In genomic region chr10:113099431-113100298, GRCh38 we compare ENCODE assay signal across 10 cellular contexts.
DNase-seq lines count a peak whose midpoint lies in the region; ATAC-seq and TF ChIP-seq lines count a peak whose summit lies in the region.
"Had no signal": no experiment of that assay in that cellular context is flagged by ENCODE, and none has a peak within 500 bp of the region (broad histone marks: within the 10 kb centered on the region; RNA-seq: fewer than 3 reads in every experiment).

No MANE protein-coding gene starts in this region.

- no peaks in the 10 kb centered on the region for H3K9me3 ChIP-seq in testis
- no peaks in the 10 kb centered on the region for H3K9me3 ChIP-seq in effector memory CD4-positive, alpha-beta T cell (ENCODE audit: control insufficient read depth, low read length)
- H3K9me3 ChIP-seq: colonic mucosa had no signal

- TF ChIP-seq CTCF in fibroblast of mammary gland (conservative IDR thresholded peaks at IDR 0.05; ENCODE audit: control insufficient read depth, insufficient read depth, low read depth, low read length) (no peak), testis (IDR thresholded peaks at IDR 0.05) (no peak)

- H3K36me3 ChIP-seq in testis (ENCODE audit: low read depth, missing control alignments) = no peaks in the 10 kb centered on the region
- H3K36me3 ChIP-seq in effector memory CD4-positive, alpha-beta T cell (ENCODE audit: control insufficient read depth, insufficient read depth, low read length) = no peaks in the 10 kb centered on the region
- H3K36me3 ChIP-seq: colonic mucosa had no signal

- H3K27me3 ChIP-seq in testis = no peaks in the 10 kb centered on the region
- H3K27me3 ChIP-seq in effector memory CD4-positive, alpha-beta T cell (replicated peaks; ENCODE audit: control insufficient read depth, insufficient read depth, low read length, poor library complexity, severe bottlenecking) = no peaks in the 10 kb centered on the region
- H3K27me3 ChIP-seq: colonic mucosa had no signal

- DNase-seq in NCI-H1417 (lab: John Stamatoyannopoulos, UW) = peak in 2 of 3 experiments; percentile 11 to 69
- DNase-seq in NCI-H1417 treated with DMSO at 0.1 percent for 48 hours (lab: John Stamatoyannopoulos, UW) = no peak
- peak; percentile 69 for DNase-seq in NOMO-1 treated with DMSO at 0.1 percent for 48 hours (lab: John Stamatoyannopoulos, UW; ENCODE audit: unreplicated experiment)
- peak; percentile 43 for DNase-seq in fibroblast of mammary gland (ENCODE audit: low read depth)
- DNase-seq in testis = peak; percentile 21
- no peak for DNase-seq in effector memory CD4-positive, alpha-beta T cell
- no peak for DNase-seq in NCI-H2081 treated with DMSO at 0.1 percent for 48 hours (lab: John Stamatoyannopoulos, UW)
- DNase-seq: colonic mucosa; stimulated activated CD4-positive, alpha-beta T cell treated with anti-CD3 and anti-CD28 coated beads, Interleukin-4, amount 100 ng/mL, for 4 hours had no signal

- 47 to 53% methylated on average over 16 of the region's 16 CpGs for WGBS in testis, 2 donors

- TF ChIP-seq POLR2A in testis (IDR thresholded peaks at IDR 0.05) = no peak

- H3K4me3 ChIP-seq in fibroblast of mammary gland (ENCODE audit: control insufficient read depth, low read depth, low read length) (no peak overlapping the region), testis (no peak overlapping the region)
- no peak overlapping the region for H3K4me3 ChIP-seq in effector memory CD4-positive, alpha-beta T cell (ENCODE audit: insufficient read depth, low read depth, low read length, poor library complexity, severe bottlenecking)
- H3K4me3 ChIP-seq: colonic mucosa had no signal

- no peak overlapping the region for H3K27ac ChIP-seq in testis
- no peak overlapping the region for H3K27ac ChIP-seq in effector memory CD4-positive, alpha-beta T cell (ENCODE audit: insufficient read depth, low read length, poor library complexity, severe bottlenecking)
- H3K27ac ChIP-seq: colonic mucosa had no signal

- ATAC-seq in HG03139 (IDR thresholded peaks at IDR 0.05; ENCODE audit: unreplicated experiment) = no peak

- H3K4me1 ChIP-seq in testis = no peaks in the 10 kb centered on the region
- H3K4me1 ChIP-seq in effector memory CD4-positive, alpha-beta T cell (ENCODE audit: control insufficient read depth, insufficient read depth, low read length, poor library complexity, severe bottlenecking) = no peaks in the 10 kb centered on the region

- intact Hi-C loops in testis (cut with DNase I; ENCODE audit: low total_unique reads) = no loop called here

Comparison
In these comparisons a context has a peak if more than half of its experiments do, and no peak if none do; other contexts are left out.
1. DNase-seq: peak in NCI-H1417 (2 of 3), NOMO-1 treated with DMSO at 0.1 percent for 48 hours (single experiment), fibroblast of mammary gland (single experiment) and testis (single experiment); none in NCI-H1417 treated with DMSO at 0.1 percent for 48 hours (single experiment), effector memory CD4-positive, alpha-beta T cell (0 of 3) and NCI-H2081 treated with DMSO at 0.1 percent for 48 hours (single experiment).